ENCODE assay signal across 18 cellular contexts in genomic region chr4:48022192-48022799, GRCh38. TPM values are rescaled to one million over a fixed set of nuclear protein-coding genes. Genes with fewer than 3 reads are reported as not detected.
"Had no signal": no experiment of that assay in that cellular context is flagged by ENCODE, and none has a peak within 500 bp of the region (broad histone marks: within the 10 kb centered on the region; RNA-seq: fewer than 3 reads in every experiment).

No MANE protein-coding gene starts in this region.

- H3K4me3 ChIP-seq: left ventricle myocardium inferior, prostate gland, spleen, stomach, testis had no signal

- H3K4me1 ChIP-seq: prostate gland, testis had no signal

- DNase-seq: activated CD4-positive, alpha-beta memory T cell treated with anti-CD3 and anti-CD28 coated beads, Interleukin-2, amount 10 ng/mL, durations not matched to agents 7 days and 5 days; activated gamma-delta T cell; activated naive CD8-positive, alpha-beta T cell treated with anti-CD3 and anti-CD28 coated beads for 36 hours; activated T-cell treated with anti-CD3 and anti-CD28 coated beads, Interleukin-2, amount 50 U/mL, for 4 hours; anterior cingulate cortex; dermis blood vessel endothelial cell; effector memory CD8-positive, alpha-beta T cell; islet precursor cell; left ventricle myocardium inferior; natural killer cell; right cardiac atrium; spleen; stimulated activated CD4-positive, alpha-beta T cell treated with anti-CD3 and anti-CD28 coated beads, Interleukin-1b, Interleukin-23, amount 100 ng/mL, for 48 hours; stomach; testis; WERI-Rb-1 had no signal

- H3K27me3 ChIP-seq: testis had no signal

- H3K9me3 ChIP-seq: left ventricle myocardium inferior, prostate gland, spleen, stomach, testis had no signal

- ATAC-seq: activated T-cell treated with anti-CD3 and anti-CD28 coated beads, Interleukin-2, amount 50 U/mL, for 4 hours; effector memory CD8-positive, alpha-beta T cell; natural killer cell; right cardiac atrium had no signal

- H3K27ac ChIP-seq: epithelial cell of prostate, left ventricle myocardium inferior, prostate gland, spleen, stomach, testis, WERI-Rb-1 had no signal

- H3K36me3 ChIP-seq: left ventricle myocardium inferior, prostate gland, spleen, WERI-Rb-1 had no signal

RNA-seq across cellular contexts. Expression of gene CNGA1, which starts 5.8 kb away (rescaled TPM):
- total RNA-seq: activated CD4-positive, alpha-beta memory T cell treated with anti-CD3 and anti-CD28 coated beads, Interleukin-2, amount 10 ng/mL, durations not matched to agents 7 days and 5 days; dermis blood vessel endothelial cell; left ventricle myocardium inferior; natural killer cell had no signal
